21 cellular contexts compared by ENCODE assay signal in genomic region chr17:17351356-17351891, GRCh38. TPM values are rescaled to one million over a fixed set of nuclear protein-coding genes. Genes with fewer than 3 reads are reported as not detected.
DNase-seq lines count a peak whose midpoint lies in the region; ATAC-seq, FAIRE-seq and TF ChIP-seq lines count a peak whose summit lies in the region.
"Had no signal": no experiment of that assay in that cellular context is flagged by ENCODE, and none has a peak within 500 bp of the region (broad histone marks: within the 10 kb centered on the region; RNA-seq: fewer than 3 reads in every experiment).

No MANE protein-coding gene starts in this region.

- WGBS in HepG2 (ENCODE audit: low lambda C conversion rate): 55% methylated on average over 7 of the region's 16 CpGs
- WGBS in right lobe of liver (ENCODE audit: insufficient coverage, low coverage, low lambda C conversion rate, missing lambda C conversion rate): 40% methylated on average over 1 of the region's 16 CpGs
- WGBS in neuronal stem cell (ENCODE audit: extremely low coverage in 2 of 2, insufficient read length in 2 of 2, insufficient replicate concordance in 1 of 2), 2 donors: no CpG with 5 or more reads among the region's 16 CpGs

- H2BK15ac ChIP-seq in neuronal stem cell (ENCODE audit: low read length): peak overlapping the region; percentile 88

- ATAC-seq in HepG2 (no peak), right lobe of liver (no peak), upper lobe of right lung (no peak), GM19324 (IDR thresholded peaks at IDR 0.05; ENCODE audit: low FRiP score, unreplicated experiment) (no peak)
- ATAC-seq: activated CD8-positive, alpha-beta memory T cell treated with anti-CD3 and anti-CD28 coated beads, Interleukin-2, amount 10 ng/mL, durations not matched to agents 7 days and 5 days; activated T-cell treated with anti-CD3 and anti-CD28 coated beads, Interleukin-2, amount 50 U/mL, for 72 hours; body of pancreas; esophagus mucosa; T-cell had no signal

- peak overlapping the region; percentile 47 for H2BK120ac ChIP-seq in neuronal stem cell (ENCODE audit: low read depth, low read length)

- TF ChIP-seq CTCF in HepG2 (CRISPR knock-in tag; IDR thresholded peaks at IDR 0.05): no peak
- TF ChIP-seq CTCF in right lobe of liver (IDR thresholded peaks at IDR 0.05): no peak
- TF ChIP-seq CTCF in coronary artery (IDR thresholded peaks at IDR 0.05): no peak
- no peak for TF ChIP-seq CTCF in upper lobe of right lung (IDR thresholded peaks at IDR 0.05)

- H2BK5ac ChIP-seq in neuronal stem cell (ENCODE audit: low read length): no peak overlapping the region

- H4K8ac ChIP-seq in neuronal stem cell (ENCODE audit: low read depth, low read length): no peak overlapping the region

- H3K23ac ChIP-seq in neuronal stem cell (ENCODE audit: low read depth, low read length, poor library complexity): peak overlapping the region; percentile 56

- POLR2A ChIA-PET in HepG2 (lab: Yijun Ruan, JAX): interaction anchor here (4.1 kb wide), 1 partner anchor 145 kb away, joined by 15 read pairs; the partner anchor contains the start of gene RASD1

- no peak for TF ChIP-seq RAD21 in HepG2 (CRISPR knock-in tag; IDR thresholded peaks at IDR 0.05)

- FAIRE-seq in HepG2 (lab: Jason Lieb, UNC): no peak

- intact Hi-C loops in HepG2 (cut with micrococcal nuclease; ENCODE audit: unreplicated experiment): no loop called here
- intact Hi-C loops in right lobe of liver (cut with DNase I): loop anchor here in 1 of 2 donors (5.0 kb wide), 1 partner anchor 291 kb away; no protein-coding TSS in a partner anchor
- intact Hi-C loops in upper lobe of right lung (cut with DNase I): no loop called here

- H3K4ac ChIP-seq in neuronal stem cell (ENCODE audit: low read length): no peak overlapping the region

- no peaks in the 10 kb centered on the region for H4K20me1 ChIP-seq in HepG2 (ENCODE audit: insufficient read depth, low read length)
- H4K20me1 ChIP-seq: BLaER1 had no signal

- no peaks in the 10 kb centered on the region for H3K79me1 ChIP-seq in neuronal stem cell (ENCODE audit: low read depth, low read length)

- in situ Hi-C loops in HepG2 (cut with HindIII; ENCODE audit: extremely low pct_ligation_motif_present, low pct_unique_long_range_greater_than_20kb): no loop called here
- in situ Hi-C loops in G401 (cut with HindIII; ENCODE audit: low sequenced_read_pairs): no loop called here
- in situ Hi-C loops in KBM-7 (cut with MboI; ENCODE audit: low pct_unique_long_range_greater_than_20kb, low sequenced_read_pairs): loop anchor here (25.0 kb wide), 2 partner anchors 211 to 286 kb away; no protein-coding TSS in a partner anchor

- H3K79me2 ChIP-seq in HepG2 (ENCODE audit: insufficient read depth, low read length): no peaks in the 10 kb centered on the region

- H3K4me1 ChIP-seq in HepG2 (ENCODE audit: insufficient read depth, low read length): peaks cover 74% of the 10 kb centered on the region
- peaks cover 0 to 5% (median 2%) of the 10 kb centered on the region in 4 donors for H3K4me1 ChIP-seq in right lobe of liver
- H3K4me1 ChIP-seq in neuronal stem cell (ENCODE audit: control insufficient read depth in 2 of 2, insufficient read depth in 1 of 2, low read depth in 1 of 2, low read length in 2 of 2): peaks cover 4 to 11% of the 10 kb centered on the region in 2 donors
- H3K4me1 ChIP-seq in upper lobe of right lung: peaks cover 5% of the 10 kb centered on the region
- H3K4me1 ChIP-seq: adrenal gland, body of pancreas had no signal

- H3K14ac ChIP-seq in neuronal stem cell (ENCODE audit: low read length): no peak overlapping the region

- H3K18ac ChIP-seq in neuronal stem cell (ENCODE audit: low read length): peak overlapping the region; percentile 87

- H3K9me3 ChIP-seq in HepG2 (ENCODE audit: low read length) (no peaks in the 10 kb centered on the region), right lobe of liver (no peaks in the 10 kb centered on the region), neuronal stem cell (replicated peaks in 1 of 2; ENCODE audit: control insufficient read depth in 2 of 2, insufficient read depth in 1 of 2, low read depth in 1 of 2, low read length in 2 of 2) (no peaks in the 10 kb centered on the region), upper lobe of right lung (no peaks in the 10 kb centered on the region)
- H3K9me3 ChIP-seq: adrenal gland, BLaER1, body of pancreas, transverse colon had no signal

- TF ChIP-seq POLR2A in HepG2 (IDR thresholded peaks at IDR 0.05; ENCODE audit: insufficient read depth in 1 of 2, low read depth in 2 of 2, low read length in 2 of 2) (no peak), right lobe of liver (IDR thresholded peaks at IDR 0.05) (no peak)

- DNase-seq in HepG2 (ENCODE audit: low spot score) (no peak), right lobe of liver (no peak), coronary artery (ENCODE audit: low spot score) (peak; percentile 50), neuronal stem cell (ENCODE audit: low spot score) (no peak), upper lobe of right lung (peak; percentile 44), G401 (ENCODE audit: low spot score) (no peak), KBM-7 (no peak)
- DNase-seq: activated CD8-positive, alpha-beta memory T cell treated with anti-CD3 and anti-CD28 coated beads, Interleukin-2, amount 10 ng/mL, durations not matched to agents 7 days and 5 days; activated naive CD4-positive, alpha-beta T cell treated with Interleukin-2 at 50 U/mL for 16 hours; activated T-cell treated with anti-CD3 and anti-CD28 coated beads, Interleukin-2, amount 50 U/mL, for 72 hours; NCI-H146; NCI-H446 treated with DMSO at 0.1 percent for 48 hours; RPMI8226; stimulated activated CD4-positive, alpha-beta T cell treated with anti-CD3 and anti-CD28 coated beads, Interleukin-4, amount 100 ng/mL, for 4 hours; T-cell; transverse colon had no signal

- H2AFZ ChIP-seq in HepG2 (ENCODE audit: low read length) (no peak overlapping the region), neuronal stem cell (ENCODE audit: low read length) (no peak overlapping the region)

- H3K27me3 ChIP-seq in HepG2 (ENCODE audit: control insufficient read depth in 1 of 2, insufficient read depth in 2 of 2, low read length in 2 of 2) (peaks cover 0 to 37% of the 10 kb centered on the region in 2 experiments; a peak in 4 of 5 replicates), right lobe of liver (no peaks in the 10 kb centered on the region), neuronal stem cell (ENCODE audit: control insufficient read depth in 3 of 3, insufficient read depth in 3 of 3, low read depth in 1 of 3, low read length in 3 of 3) (peaks cover 0 to 2% (median 0%) of the 10 kb centered on the region in 3 experiments), upper lobe of right lung (no peaks in the 10 kb centered on the region)
- H3K27me3 ChIP-seq: adrenal gland, BLaER1, body of pancreas, transverse colon had no signal

- no peak overlapping the region for H3K27ac ChIP-seq in HepG2 (ENCODE audit: extremely low read length, insufficient read depth, low read length)
- no peak overlapping the region for H3K27ac ChIP-seq in right lobe of liver
- H3K27ac ChIP-seq in coronary artery: peak overlapping the region in 1 of 2 donors; percentile 50
- no peak overlapping the region for H3K27ac ChIP-seq in neuronal stem cell (replicated peaks; ENCODE audit: low read length)
- H3K27ac ChIP-seq in upper lobe of right lung: no peak overlapping the region
- H3K27ac ChIP-seq: adrenal gland, BLaER1, body of pancreas, transverse colon had no signal

- H2BK12ac ChIP-seq in neuronal stem cell (ENCODE audit: low read length): no peak overlapping the region

- TF ChIP-seq EP300 in HepG2 (IDR thresholded peaks at IDR 0.05; ENCODE audit: low read depth in 2 of 2, low read length in 2 of 2): no peak
- TF ChIP-seq EP300 in HepG2 (CRISPR knock-in tag; IDR thresholded peaks at IDR 0.05; ENCODE audit: borderline replicate concordance): no peak

- H3K36me3 ChIP-seq in HepG2 (replicated peaks in 1 of 2; ENCODE audit: control insufficient read depth in 1 of 2, insufficient read depth in 2 of 2, low read length in 2 of 2) (no peaks in the 10 kb centered on the region), right lobe of liver (no peaks in the 10 kb centered on the region), neuronal stem cell (replicated peaks in 1 of 2; ENCODE audit: control insufficient read depth in 2 of 2, insufficient read depth in 2 of 2, low read length in 2 of 2) (no peaks in the 10 kb centered on the region), upper lobe of right lung (no peaks in the 10 kb centered on the region)
- H3K36me3 ChIP-seq: adrenal gland, BLaER1, transverse colon had no signal

- BruUV-seq in HepG2 (replicated peaks; lab: Mats Ljungman, UMichigan): no TSS peak

- CTCF ChIA-PET in HepG2 (lab: Yijun Ruan, JAX; ENCODE audit: low intra/inter-chr PET ratio, low total read pairs): no interaction called here

- peak overlapping the region; percentile 91 for H2AK5ac ChIP-seq in neuronal stem cell (ENCODE audit: low read depth, low read length)

- H3K4me2 ChIP-seq in HepG2 (ENCODE audit: low read depth, low read length) (peak overlapping the region; percentile 33; the same call in 1 of the 2 replicates), neuronal stem cell (ENCODE audit: insufficient read depth, low read length, poor library complexity, severe bottlenecking) (no peak overlapping the region)
- H3K4me2 ChIP-seq: BLaER1 had no signal

- no peak overlapping the region for H4K91ac ChIP-seq in neuronal stem cell (ENCODE audit: low read depth, low read length, poor library complexity)

- H3K4me3 ChIP-seq in HepG2 (replicated peaks in 1 of 3; ENCODE audit: insufficient read depth in 1 of 3, low read depth in 2 of 3, low read length in 3 of 3) (no peak overlapping the region; a peak in 1 of 6 replicates), right lobe of liver (no peak overlapping the region), coronary artery (no peak overlapping the region), neuronal stem cell (ENCODE audit: low read length in 2 of 2) (no peak overlapping the region), upper lobe of right lung (no peak overlapping the region)
- H3K4me3 ChIP-seq: adrenal gland, BLaER1, body of pancreas, transverse colon had no signal

- no peak overlapping the region for H3K9ac ChIP-seq in HepG2 (ENCODE audit: insufficient read depth, low read depth, low read length)
- H3K9ac ChIP-seq in neuronal stem cell (ENCODE audit: low read depth, low read length, poor library complexity): no peak overlapping the region
- H3K9ac ChIP-seq: BLaER1 had no signal

RNA-seq across cellular contexts. Expression of gene NT5M, which starts 48.3 kb away (rescaled TPM):
- 0.55 and 0.63 TPM in 2 replicates for total RNA-seq in HepG2 (2016; rRNA removed; fragmentation: Illumina TruSeq; extraction: Trizol)
- 1.7 and 2.0 TPM in 2 replicates for total RNA-seq in HepG2 (2016; cell fraction: cytosol; rRNA removed; fragmentation: Illumina TruSeq; extraction: Trizol; ENCODE audit: low read depth)
- total RNA-seq in HepG2 (2016; cell fraction: insoluble cytoplasmic fraction; rRNA removed; fragmentation: Illumina TruSeq; extraction: Trizol): 0.46 and 0.50 TPM in 2 replicates
- total RNA-seq in HepG2 (2016; cell fraction: membrane; rRNA removed; fragmentation: Illumina TruSeq; extraction: Trizol): 1.5 and 2.3 TPM in 2 replicates
- not detected in 2 replicates for total RNA-seq in HepG2 (2016; cell fraction: nucleus; rRNA removed; fragmentation: Illumina TruSeq; extraction: Trizol)
- polyA plus RNA-seq in HepG2 (2011; rRNA removed): 0.78 and 1.0 TPM in 2 replicates
- 0.54 and 1.2 TPM in 2 replicates for polyA plus RNA-seq in HepG2 (2011; cell fraction: cytosol; rRNA removed)
- 2.0 and 2.4 TPM in 2 replicates for polyA plus RNA-seq in HepG2 (2011; cell fraction: nucleus; rRNA removed)
- 1.1 and 1.2 TPM in 2 replicates for polyA plus RNA-seq in HepG2 (2012)
- polyA plus RNA-seq in HepG2 (2016; cell fraction: cytosol; fragmentation: Illumina TruSeq; extraction: Trizol; ENCODE audit: low read depth): 1.7 and 1.9 TPM in 2 replicates
- 0.56 and 0.79 TPM in 2 replicates for polyA plus RNA-seq in HepG2 (2016; cell fraction: insoluble cytoplasmic fraction; fragmentation: Illumina TruSeq; extraction: Trizol; ENCODE audit: low read depth)
- polyA plus RNA-seq in HepG2 (2016; cell fraction: membrane; fragmentation: Illumina TruSeq; extraction: Trizol; ENCODE audit: low read depth): 1.4 and 1.5 TPM in 2 replicates
- polyA plus RNA-seq in HepG2 (2016; cell fraction: nucleus; fragmentation: Illumina TruSeq; extraction: Trizol; ENCODE audit: insufficient read depth, low read depth): 0.63 and 0.85 TPM in 2 replicates
- 1.1 and 2.2 TPM in 2 replicates for polyA minus RNA-seq in HepG2 (2011; rRNA and poly(A)+ RNA removed; ENCODE audit: low replicate concordance)
- 1.2 TPM in 1 of 2 replicates, not detected in the other for polyA minus RNA-seq in HepG2 (2011; cell fraction: cytosol; rRNA and poly(A)+ RNA removed)
- polyA minus RNA-seq in HepG2 (2011; cell fraction: nucleus; rRNA and poly(A)+ RNA removed): not detected in 2 replicates
- total RNA-seq in right lobe of liver: 1 to 10 TPM in 2 of 6 experiments, under 1 TPM in 4; 0.51 to 3.0 (median 0.87) TPM
- 6.8 TPM for polyA plus RNA-seq in neuronal stem cell (2013, experiment 1 of 2)
- 7.4 TPM for polyA plus RNA-seq in neuronal stem cell (2013, experiment 2 of 2)
- 1.9 TPM for total RNA-seq in upper lobe of right lung
- total RNA-seq in G401 (2014; rRNA removed; shearing (Covaris generic)): 1.4 and 3.8 TPM in 2 replicates

Comparison
In these comparisons a context has a peak if more than half of its experiments do, and no peak if none do; other contexts are left out.
1. DNase-seq: peak in coronary artery (single experiment) and upper lobe of right lung (single experiment); none in HepG2 (single experiment), right lobe of liver (0 of 3), neuronal stem cell (single experiment), G401 (single experiment) and KBM-7 (single experiment).